9 cellular contexts compared by ENCODE assay signal in genomic region chrX:41491267-41492004, GRCh38. TPM values are rescaled to one million over a fixed set of nuclear protein-coding genes. Genes with fewer than 3 reads are reported as not detected.
DNase-seq lines count a peak whose midpoint lies in the region; ATAC-seq, FAIRE-seq and TF ChIP-seq lines count a peak whose summit lies in the region.
"Had no signal": no experiment of that assay in that cellular context is flagged by ENCODE, and none has a peak within 500 bp of the region (broad histone marks: within the 10 kb centered on the region; RNA-seq: fewer than 3 reads in every experiment).

No MANE protein-coding gene starts in this region.

- peaks cover 33% of the 10 kb centered on the region for H3K9me3 Mint-ChIP-seq in mesothelial cell of epicardium
- peaks cover 0 to 7% of the 10 kb centered on the region in 2 donors for H3K9me3 Mint-ChIP-seq in stimulated activated naive CD8-positive, alpha-beta T cell treated with anti-CD3 and anti-CD28 coated beads, Interleukin-15, amount 100 ng/mL, for 72 hours
- H3K9me3 Mint-ChIP-seq: memory B cell had no signal

- no peaks in the 10 kb centered on the region for H3K9me3 ChIP-seq in HEK293 (ENCODE audit: control insufficient read depth, insufficient read depth, low read depth, low read length)
- no peaks in the 10 kb centered on the region for H3K9me3 ChIP-seq in skeletal muscle satellite cell (replicated peaks; ENCODE audit: low read length)

- H3K4me2 ChIP-seq in skeletal muscle satellite cell (ENCODE audit: low read length), result peak overlapping the region; percentile 83

- H3K36me3 ChIP-seq in HEK293 (ENCODE audit: control insufficient read depth in 2 of 2, insufficient read depth in 1 of 2, low read length in 2 of 2) (no peaks in the 10 kb centered on the region), skeletal muscle satellite cell (ENCODE audit: insufficient read depth, low read length) (no peaks in the 10 kb centered on the region)

- no peaks in the 10 kb centered on the region for H3K4me1 ChIP-seq in HEK293 (ENCODE audit: control insufficient read depth, insufficient read depth, low read length)
- H3K4me1 ChIP-seq in skeletal muscle satellite cell (ENCODE audit: control insufficient read depth, insufficient read depth, low read length), result no peaks in the 10 kb centered on the region

- peaks cover 3% of the 10 kb centered on the region for H3K36me3 Mint-ChIP-seq in mesothelial cell of epicardium
- H3K36me3 Mint-ChIP-seq: memory B cell had no signal

- peaks cover 4% of the 10 kb centered on the region for H3K4me1 Mint-ChIP-seq in mesothelial cell of epicardium
- no peaks in the 10 kb centered on the region for H3K4me1 Mint-ChIP-seq in stimulated activated naive CD8-positive, alpha-beta T cell treated with anti-CD3 and anti-CD28 coated beads, Interleukin-15, amount 100 ng/mL, for 72 hours
- H3K4me1 Mint-ChIP-seq: memory B cell had no signal

- no peak for ATAC-seq in stimulated activated naive CD8-positive, alpha-beta T cell treated with anti-CD3 and anti-CD28 coated beads, Interleukin-15, amount 100 ng/mL, for 72 hours
- ATAC-seq in left lobe of liver, result no peak

- no peak overlapping the region for H3K4me3 Mint-ChIP-seq in mesothelial cell of epicardium
- H3K4me3 Mint-ChIP-seq in stimulated activated naive CD8-positive, alpha-beta T cell treated with anti-CD3 and anti-CD28 coated beads, Interleukin-15, amount 100 ng/mL, for 72 hours, result no peak overlapping the region
- H3K4me3 Mint-ChIP-seq: memory B cell had no signal

- no peaks in the 10 kb centered on the region for H3K27me3 Mint-ChIP-seq in mesothelial cell of epicardium (ENCODE audit: low read depth)
- no peaks in the 10 kb centered on the region for H3K27me3 Mint-ChIP-seq in stimulated activated naive CD8-positive, alpha-beta T cell treated with anti-CD3 and anti-CD28 coated beads, Interleukin-15, amount 100 ng/mL, for 72 hours
- H3K27me3 Mint-ChIP-seq: memory B cell had no signal

- peak overlapping the region; percentile 8 for H3K4me3 ChIP-seq in HEK293 (ENCODE audit: low read depth, low read length)
- no peak overlapping the region for H3K4me3 ChIP-seq in fibroblast of the aortic adventitia (ENCODE audit: low read depth, low read length)
- peak overlapping the region; percentile 35 for H3K4me3 ChIP-seq in skeletal muscle satellite cell (ENCODE audit: low read length)

- FAIRE-seq in RCC 7860 (lab: Jason Lieb, UNC), result peak; percentile 96

- CTCF ChIA-PET in HEK293 (lab: Yijun Ruan, JAX), result no interaction called here

- H3K9ac ChIP-seq in skeletal muscle satellite cell (ENCODE audit: low read depth, low read length), result peak overlapping the region; percentile 46

- H3K27ac ChIP-seq in HEK293 (ENCODE audit: extremely low read depth, low read depth, low read length), result no peak overlapping the region

- no peak overlapping the region for H3K27ac Mint-ChIP-seq in mesothelial cell of epicardium
- H3K27ac Mint-ChIP-seq in stimulated activated naive CD8-positive, alpha-beta T cell treated with anti-CD3 and anti-CD28 coated beads, Interleukin-15, amount 100 ng/mL, for 72 hours, result no peak overlapping the region
- H3K27ac Mint-ChIP-seq: memory B cell had no signal

- TF ChIP-seq CTCF in HEK293 (tag by site-specific recombination; IDR thresholded peaks at IDR 0.05) (no peak), fibroblast of the aortic adventitia (IDR thresholded peaks at IDR 0.05; ENCODE audit: insufficient read depth, low read length) (no peak), mesothelial cell of epicardium (IDR thresholded peaks at IDR 0.05; ENCODE audit: unreplicated experiment) (no peak)

- POLR2A ChIA-PET in HEK293 (lab: Yijun Ruan, JAX), result interaction anchor here (0.6 to 1.1 kb wide), 3 partner anchors 38 to 61 kb away, joined by 3 to 5 read pairs (median 3); no protein-coding TSS in a partner anchor

- H3K27me3 ChIP-seq in skeletal muscle satellite cell (ENCODE audit: control insufficient read depth, insufficient read depth, low read length), result no peaks in the 10 kb centered on the region

- DNase-seq in RCC 7860 (ENCODE audit: low spot score) (peak; percentile 82), fibroblast of the aortic adventitia (ENCODE audit: low read depth) (peak; percentile 84), mesothelial cell of epicardium (ENCODE audit: low spot score in 2 of 2, unreplicated experiment in 2 of 2) (no peak), left lobe of liver (ENCODE audit: low spot score) (no peak)
- DNase-seq in stimulated activated naive CD8-positive, alpha-beta T cell treated with anti-CD3 and anti-CD28 coated beads, Interleukin-15, amount 100 ng/mL, for 72 hours, result no peak
- DNase-seq: NCI-H1694 treated with DMSO at 0.1 percent for 48 hours had no signal

TF ChIP-seq in HEK293, 187 proteins besides CTCF, POLR2A, EP300 and RAD21:
- TF ChIP-seq ZNF23 (tag by site-specific recombination; IDR thresholded peaks at IDR 0.05; ENCODE audit: borderline replicate concordance) (no peak), PRDM6 (tag by site-specific recombination; IDR thresholded peaks at IDR 0.05) (peak; percentile 56), ZNF211 (tag by site-specific recombination; IDR thresholded peaks at IDR 0.05; ENCODE audit: low read depth) (no peak)
TF ChIP-seq in HEK293: peak in this region for 1.

RNA-seq across cellular contexts. Expression of gene NYX, which starts 44.3 kb away (rescaled TPM):
- total RNA-seq in fibroblast of the aortic adventitia (ENCODE audit: low replicate concordance), result not detected in 2 replicates
- not detected in 2 replicates for total RNA-seq in skeletal muscle satellite cell (2012; rRNA removed)
- total RNA-seq in mesothelial cell of epicardium, result not detected in 3 replicates
- not detected for total RNA-seq in left lobe of liver

Comparison
In these comparisons a context has a peak if more than half of its experiments do, and no peak if none do; other contexts are left out.
1. DNase-seq: peak in RCC 7860 (single experiment) and fibroblast of the aortic adventitia (single experiment); none in mesothelial cell of epicardium (0 of 2), stimulated activated naive CD8-positive, alpha-beta T cell treated with anti-CD3 and anti-CD28 coated beads, Interleukin-15, amount 100 ng/mL, for 72 hours (0 of 2) and left lobe of liver (single experiment).